9 cellular contexts compared by ENCODE assay signal in genomic region chr1:25435315-25436103, GRCh38. TPM values are rescaled to one million over a fixed set of nuclear protein-coding genes. Genes with fewer than 3 reads are reported as not detected.
DNase-seq lines count a peak whose midpoint lies in the region; ATAC-seq and TF ChIP-seq lines count a peak whose summit lies in the region.
"Had no signal": no experiment of that assay in that cellular context is flagged by ENCODE, and none has a peak within 500 bp of the region (broad histone marks: within the 10 kb centered on the region; RNA-seq: fewer than 3 reads in every experiment).

No MANE protein-coding gene starts in this region.

- no TSS peak for BruUV-seq in Panc1 (replicated peaks; lab: Mats Ljungman, UMichigan)

- H3K9me3 ChIP-seq in Panc1 (ENCODE audit: control insufficient read depth, insufficient read depth, low read depth, low read length) (no peaks in the 10 kb centered on the region), esophagus muscularis mucosa (no peaks in the 10 kb centered on the region), ascending aorta (no peaks in the 10 kb centered on the region)

- no peak for TF ChIP-seq EP300 in esophagus muscularis mucosa (IDR thresholded peaks at IDR 0.05)

- peak; percentile 38 for ATAC-seq in GM18868 (IDR thresholded peaks at IDR 0.05; ENCODE audit: unreplicated experiment)
- ATAC-seq in Panc1 = no peak
- peak; percentile 31 for ATAC-seq in stimulated activated effector memory CD8-positive, alpha-beta T cell treated with anti-CD3 and anti-CD28 coated beads, Interleukin-12 subunit alpha, Interleukin-12 subunit beta, amount 100 ng/mL, for 72 hours
- no peak for ATAC-seq in HG03460 (IDR thresholded peaks at IDR 0.05; ENCODE audit: unreplicated experiment)

- TF ChIP-seq CTCF in Panc1 (IDR thresholded peaks at IDR 0.05) (no peak), esophagus muscularis mucosa (IDR thresholded peaks at IDR 0.05) (no peak), ascending aorta (IDR thresholded peaks at IDR 0.05) (no peak)

- WGBS in esophagus muscularis mucosa = 16% methylated on average over 4 of the region's 4 CpGs

- no peak for DNase-seq in Panc1 (ENCODE audit: low read depth, low spot score)
- DNase-seq in esophagus muscularis mucosa (ENCODE audit: extremely low spot score) = no peak
- DNase-seq in stimulated activated effector memory CD8-positive, alpha-beta T cell treated with anti-CD3 and anti-CD28 coated beads, Interleukin-12 subunit alpha, Interleukin-12 subunit beta, amount 100 ng/mL, for 72 hours (ENCODE audit: low spot score in 2 of 2) = no peak
- DNase-seq in ascending aorta (ENCODE audit: low spot score in 2 of 2) = no peak
- DNase-seq in SHP77 treated with DMSO at 0.1 percent for 48 hours (lab: John Stamatoyannopoulos, UW) = no peak
- DNase-seq in dedifferentiated amniotic fluid mesenchymal stem cell (ENCODE audit: extremely low spot score) = no peak

- H3K36me3 Mint-ChIP-seq in stimulated activated effector memory CD8-positive, alpha-beta T cell treated with anti-CD3 and anti-CD28 coated beads, Interleukin-12 subunit alpha, Interleukin-12 subunit beta, amount 100 ng/mL, for 72 hours = peaks cover 2% of the 10 kb centered on the region

- H3K36me3 ChIP-seq in Panc1 (ENCODE audit: control insufficient read depth, insufficient read depth, low read length) (no peaks in the 10 kb centered on the region; the same call in 1 of the 2 replicates), esophagus muscularis mucosa (no peaks in the 10 kb centered on the region), ascending aorta (no peaks in the 10 kb centered on the region)

- no peak for TF ChIP-seq POLR2A in esophagus muscularis mucosa (IDR thresholded peaks at IDR 0.05; ENCODE audit: low read depth)

- CTCF ChIA-PET in Panc1 (lab: Charles Lee) = interaction anchor here (0.7 kb wide), 1 partner anchor 56 kb away, joined by 3 read pairs; no protein-coding TSS in a partner anchor

- H3K4me1 ChIP-seq in Panc1 (ENCODE audit: control insufficient read depth, insufficient read depth, low read length) = peaks cover 33% of the 10 kb centered on the region
- H3K4me1 ChIP-seq in esophagus muscularis mucosa = peaks cover 45 to 85% (median 76%) of the 10 kb centered on the region in 4 donors
- peaks cover 4 to 20% of the 10 kb centered on the region in 2 donors for H3K4me1 ChIP-seq in ascending aorta

- peak overlapping the region; percentile 69 for H3K27ac Mint-ChIP-seq in stimulated activated effector memory CD8-positive, alpha-beta T cell treated with anti-CD3 and anti-CD28 coated beads, Interleukin-12 subunit alpha, Interleukin-12 subunit beta, amount 100 ng/mL, for 72 hours

- H3K9me3 Mint-ChIP-seq in stimulated activated effector memory CD8-positive, alpha-beta T cell treated with anti-CD3 and anti-CD28 coated beads, Interleukin-12 subunit alpha, Interleukin-12 subunit beta, amount 100 ng/mL, for 72 hours = no peaks in the 10 kb centered on the region

- intact Hi-C loops in Panc1 (cut with micrococcal nuclease; ENCODE audit: unreplicated experiment) = no loop called here
- intact Hi-C loops in esophagus muscularis mucosa (cut with DNase I) = no loop called here
- intact Hi-C loops in ascending aorta (cut with DNase I) = no loop called here

- H3K4me1 Mint-ChIP-seq in stimulated activated effector memory CD8-positive, alpha-beta T cell treated with anti-CD3 and anti-CD28 coated beads, Interleukin-12 subunit alpha, Interleukin-12 subunit beta, amount 100 ng/mL, for 72 hours = peaks cover 52% of the 10 kb centered on the region

- POLR2A ChIA-PET in Panc1 (lab: Charles Lee) = interaction anchor here (0.6 kb wide), 1 partner anchor 65 kb away, joined by 3 read pairs; no protein-coding TSS in a partner anchor

- H3K27me3 ChIP-seq in Panc1 (ENCODE audit: control insufficient read depth, insufficient read depth, low read length) = no peaks in the 10 kb centered on the region
- H3K27me3 ChIP-seq in esophagus muscularis mucosa = no peaks in the 10 kb centered on the region
- no peaks in the 10 kb centered on the region for H3K27me3 ChIP-seq in ascending aorta

- H3K4me3 Mint-ChIP-seq in stimulated activated effector memory CD8-positive, alpha-beta T cell treated with anti-CD3 and anti-CD28 coated beads, Interleukin-12 subunit alpha, Interleukin-12 subunit beta, amount 100 ng/mL, for 72 hours = peak overlapping the region; percentile 49

- in situ Hi-C loops in Panc1 (cut with HindIII; ENCODE audit: low pct_unique_long_range_greater_than_20kb, low sequenced_read_pairs) = no loop called here

- H3K4me3 ChIP-seq in Panc1 (ENCODE audit: low read depth in 2 of 2, low read length in 2 of 2) = no peak overlapping the region; a peak in 1 of 4 replicates
- H3K4me3 ChIP-seq in esophagus muscularis mucosa = peak overlapping the region in 3 of 4 donors; percentile 4 to 33 (median 23)
- no peak overlapping the region for H3K4me3 ChIP-seq in ascending aorta

- H3K27ac ChIP-seq in Panc1 (ENCODE audit: low read length) (0 out of 2 replicates have a peak overlapping the region, but pooled peaks have one; percentile 24), esophagus muscularis mucosa (replicated peaks in 1 of 4) (peak overlapping the region; percentile 52 to 97 (median 66)), ascending aorta (peak overlapping the region in 1 of 2 donors; percentile 38)

RNA-seq across cellular contexts. Expression of gene MACO1, which starts 4.8 kb away (rescaled TPM):
- total RNA-seq in Panc1 (2021; ENCODE audit: unreplicated experiment) (16.5 TPM), esophagus muscularis mucosa (10 to 100 TPM; 16.2 to 23.2 (median 19.5) TPM), ascending aorta (49.2 TPM)
- 13.2 TPM for polyA plus RNA-seq in Panc1 (2012; ENCODE audit: insufficient read length)

RNA-seq across cellular contexts. Expression of gene RHCE, which starts 14.9 kb away (rescaled TPM):
- not detected for total RNA-seq in Panc1 (2021; ENCODE audit: unreplicated experiment)
- 2.1 TPM for polyA plus RNA-seq in Panc1 (2012; ENCODE audit: insufficient read length)
- total RNA-seq in esophagus muscularis mucosa = under 1 TPM in 1 of 4 donors, not detected in 3; 0.17 TPM
- not detected for total RNA-seq in ascending aorta
- total RNA-seq: mononuclear cell had no signal

Comparison
In these comparisons a context has a peak if more than half of its experiments do, and no peak if none do; other contexts are left out.
1. ATAC-seq: peak in GM18868 (single experiment) and stimulated activated effector memory CD8-positive, alpha-beta T cell treated with anti-CD3 and anti-CD28 coated beads, Interleukin-12 subunit alpha, Interleukin-12 subunit beta, amount 100 ng/mL, for 72 hours (single experiment); none in Panc1 (single experiment) and HG03460 (single experiment).
2. H3K4me3 ChIP-seq: peak in esophagus muscularis mucosa (3 of 4); none in Panc1 (0 of 2) and ascending aorta (0 of 2).